In the genomic region with DNA sequence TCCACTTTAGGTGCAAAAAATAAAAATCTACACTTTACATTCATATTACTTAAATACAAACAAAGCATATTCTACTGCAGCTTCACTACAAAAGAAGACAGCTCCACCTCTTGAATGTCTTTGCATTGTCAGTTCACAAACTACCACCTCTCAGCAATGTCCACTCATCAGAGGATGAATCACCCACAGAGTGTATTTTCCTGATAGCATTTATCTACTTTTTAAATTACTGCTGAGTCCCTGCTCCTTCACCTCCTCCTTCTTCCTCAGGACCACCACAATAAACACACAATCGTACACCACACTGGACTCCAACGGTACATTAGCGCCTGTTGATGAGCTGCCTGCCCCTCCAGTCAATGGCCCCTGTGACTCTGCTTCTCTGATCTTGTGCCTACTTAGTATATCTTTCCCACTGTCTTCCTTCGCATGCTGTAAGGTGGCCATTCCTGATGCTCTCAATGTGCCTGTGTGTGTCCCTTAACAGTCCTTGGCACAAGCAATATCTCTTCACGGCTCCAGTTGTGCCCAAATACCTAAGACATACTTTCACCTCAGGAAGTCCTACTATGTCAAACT, we compare ENCODE assay signal across 24 cellular contexts.
"Had no signal": no experiment of that assay in that cellular context is flagged by ENCODE, and none has a peak within 500 bp of the region (broad histone marks: within the 10 kb centered on the region; RNA-seq: fewer than 3 reads in every experiment).

No MANE protein-coding gene starts in this region.

- H3K4me1 ChIP-seq: gastrocnemius medialis, parathyroid adenoma, right lobe of liver, testis, tibial artery had no signal

- H3K36me3 Mint-ChIP-seq: memory B cell; natural killer cell; stimulated activated memory B cell treated with anti-CD40 and anti-IgM and Interleukin-4, amounts not matched to agents 10 μg/mL and 1 μg/mL and 100 μg/mL, for 72 hours; type B pancreatic cell had no signal

- H3K27ac ChIP-seq: coronary artery, gastrocnemius medialis, neutrophil, parathyroid adenoma, right lobe of liver, testis, tibial artery had no signal

- H3K9me3 Mint-ChIP-seq: memory B cell; natural killer cell; stimulated activated memory B cell treated with anti-CD40 and anti-IgM and Interleukin-4, amounts not matched to agents 10 μg/mL and 1 μg/mL and 100 μg/mL, for 72 hours; type B pancreatic cell had no signal

- H3K4me3 ChIP-seq: coronary artery, gastrocnemius medialis, lung, right lobe of liver, testis, tibial artery had no signal

- H3K27ac Mint-ChIP-seq: memory B cell; natural killer cell; progenitor cell of endocrine pancreas; stimulated activated memory B cell treated with anti-CD40 and anti-IgM and Interleukin-4, amounts not matched to agents 10 μg/mL and 1 μg/mL and 100 μg/mL, for 72 hours; type B pancreatic cell had no signal

- H3K4me1 Mint-ChIP-seq: memory B cell; natural killer cell; stimulated activated memory B cell treated with anti-CD40 and anti-IgM and Interleukin-4, amounts not matched to agents 10 μg/mL and 1 μg/mL and 100 μg/mL, for 72 hours had no signal

- H3K9me3 ChIP-seq: gastrocnemius medialis, neutrophil, right lobe of liver, testis, tibial artery had no signal

- H3K27me3 Mint-ChIP-seq: memory B cell; progenitor cell of endocrine pancreas; stimulated activated memory B cell treated with anti-CD40 and anti-IgM and Interleukin-4, amounts not matched to agents 10 μg/mL and 1 μg/mL and 100 μg/mL, for 72 hours; type B pancreatic cell had no signal

- ATAC-seq: gastrocnemius medialis; left lobe of liver; natural killer cell; right lobe of liver; stimulated activated memory B cell treated with anti-CD40 and anti-IgM and Interleukin-4, amounts not matched to agents 10 μg/mL and 1 μg/mL and 100 μg/mL, for 72 hours; stimulated activated naive CD8-positive, alpha-beta T cell treated with anti-CD3 and anti-CD28 coated beads, Interleukin-15, Interleukin-2, amounts not matched to agents 100 U/mL and 50 U/mL, for 24 hours had no signal

- H3K36me3 ChIP-seq: gastrocnemius medialis, neutrophil, right lobe of liver, tibial artery had no signal

- H3K27me3 ChIP-seq: gastrocnemius medialis, neutrophil, right lobe of liver, testis, tibial artery had no signal

- H3K4me3 Mint-ChIP-seq: memory B cell; natural killer cell; neural crest cell; stimulated activated memory B cell treated with anti-CD40 and anti-IgM and Interleukin-4, amounts not matched to agents 10 μg/mL and 1 μg/mL and 100 μg/mL, for 72 hours; type B pancreatic cell had no signal

- DNase-seq: dermis blood vessel endothelial cell; effector memory CD4-positive, alpha-beta T cell; gastrocnemius medialis; head of caudate nucleus; natural killer cell; right lobe of liver; small intestine; stimulated activated CD4-positive, alpha-beta T cell treated with anti-CD3 and anti-CD28 coated beads, Interleukin-12 subunit alpha, Interleukin-12 subunit beta, amount 100 ng/mL, for 4 hours; stimulated activated CD4-positive, alpha-beta T cell treated with anti-CD3 and anti-CD28 coated beads, Interleukin-2, amount 100 ng/mL, for 24 hours; stimulated activated CD4-positive, alpha-beta T cell treated with anti-CD3 and anti-CD28 coated beads, Interleukin-4, amount 100 ng/mL, for 24 hours; stimulated activated naive CD8-positive, alpha-beta T cell treated with anti-CD3 and anti-CD28 coated beads, Interleukin-15, Interleukin-2, amounts not matched to agents 100 U/mL and 50 U/mL, for 24 hours; substantia nigra; testis; tibial artery had no signal
